ENCODE assay signal across 1 cellular context in the genomic region with DNA sequence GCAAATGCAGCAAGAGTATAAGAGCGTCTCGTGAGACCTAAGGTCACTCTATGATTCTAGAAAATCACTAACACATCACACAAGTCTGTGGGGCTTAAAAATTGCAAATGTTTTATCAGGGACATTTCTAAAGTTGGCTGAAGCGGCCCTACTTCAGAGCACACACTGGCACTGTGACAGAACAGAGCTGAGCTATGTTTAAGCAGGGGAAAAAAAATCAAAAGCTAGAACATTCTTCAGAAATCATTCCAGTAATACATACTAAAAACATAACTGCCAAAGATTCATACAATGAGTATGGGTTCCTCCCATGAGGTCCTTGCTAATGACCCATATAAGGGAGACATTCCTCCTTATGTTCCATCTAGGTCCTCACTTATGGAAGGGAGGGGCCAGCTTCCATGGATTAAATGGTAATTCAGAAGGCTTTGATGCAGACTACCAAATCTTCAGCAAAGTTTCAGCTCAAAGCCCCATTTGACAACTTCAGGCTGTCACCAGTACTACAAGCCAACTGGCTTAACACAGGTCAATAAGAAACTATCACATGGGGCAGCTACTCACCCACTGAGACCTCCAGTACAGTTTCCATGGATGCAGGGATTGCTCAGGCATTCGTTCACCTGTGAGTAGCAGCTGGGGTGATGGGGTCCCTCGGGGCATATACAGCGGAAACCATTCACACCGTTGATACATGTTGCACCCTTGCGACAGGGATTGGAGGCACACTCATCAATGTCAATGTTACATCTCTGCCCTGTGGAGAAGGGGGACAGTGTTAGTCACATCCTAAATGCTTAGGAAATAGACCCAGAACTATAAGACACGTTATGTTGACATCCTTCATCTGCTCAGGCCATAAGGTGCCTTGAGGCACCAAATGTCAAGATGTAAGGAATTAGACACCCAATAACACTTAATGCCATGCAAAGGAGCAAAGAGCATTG.
TF ChIP-seq lines count a peak whose summit lies in the region.

No MANE protein-coding gene starts in this region.

TF ChIP-seq in liver, 16 proteins besides CTCF, POLR2A, EP300 and RAD21 (continued from another document):
- TF ChIP-seq, protein P1, sequence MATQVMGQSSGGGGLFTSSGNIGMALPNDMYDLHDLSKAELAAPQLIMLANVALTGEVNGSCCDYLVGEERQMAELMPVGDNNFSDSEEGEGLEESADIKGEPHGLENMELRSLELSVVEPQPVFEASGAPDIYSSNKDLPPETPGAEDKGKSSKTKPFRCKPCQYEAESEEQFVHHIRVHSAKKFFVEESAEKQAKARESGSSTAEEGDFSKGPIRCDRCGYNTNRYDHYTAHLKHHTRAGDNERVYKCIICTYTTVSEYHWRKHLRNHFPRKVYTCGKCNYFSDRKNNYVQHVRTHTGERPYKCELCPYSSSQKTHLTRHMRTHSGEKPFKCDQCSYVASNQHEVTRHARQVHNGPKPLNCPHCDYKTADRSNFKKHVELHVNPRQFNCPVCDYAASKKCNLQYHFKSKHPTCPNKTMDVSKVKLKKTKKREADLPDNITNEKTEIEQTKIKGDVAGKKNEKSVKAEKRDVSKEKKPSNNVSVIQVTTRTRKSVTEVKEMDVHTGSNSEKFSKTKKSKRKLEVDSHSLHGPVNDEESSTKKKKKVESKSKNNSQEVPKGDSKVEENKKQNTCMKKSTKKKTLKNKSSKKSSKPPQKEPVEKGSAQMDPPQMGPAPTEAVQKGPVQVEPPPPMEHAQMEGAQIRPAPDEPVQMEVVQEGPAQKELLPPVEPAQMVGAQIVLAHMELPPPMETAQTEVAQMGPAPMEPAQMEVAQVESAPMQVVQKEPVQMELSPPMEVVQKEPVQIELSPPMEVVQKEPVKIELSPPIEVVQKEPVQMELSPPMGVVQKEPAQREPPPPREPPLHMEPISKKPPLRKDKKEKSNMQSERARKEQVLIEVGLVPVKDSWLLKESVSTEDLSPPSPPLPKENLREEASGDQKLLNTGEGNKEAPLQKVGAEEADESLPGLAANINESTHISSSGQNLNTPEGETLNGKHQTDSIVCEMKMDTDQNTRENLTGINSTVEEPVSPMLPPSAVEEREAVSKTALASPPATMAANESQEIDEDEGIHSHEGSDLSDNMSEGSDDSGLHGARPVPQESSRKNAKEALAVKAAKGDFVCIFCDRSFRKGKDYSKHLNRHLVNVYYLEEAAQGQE (IDR thresholded peaks at IDR 0.05), result no peak
- TF ChIP-seq, protein P2, sequence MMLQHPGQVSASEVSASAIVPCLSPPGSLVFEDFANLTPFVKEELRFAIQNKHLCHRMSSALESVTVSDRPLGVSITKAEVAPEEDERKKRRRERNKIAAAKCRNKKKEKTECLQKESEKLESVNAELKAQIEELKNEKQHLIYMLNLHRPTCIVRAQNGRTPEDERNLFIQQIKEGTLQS (IDR thresholded peaks at IDR 0.05), result no peak
- no peak for TF ChIP-seq RXRA (IDR thresholded peaks at IDR 0.05)
